ENCODE assay signal across 2 cellular contexts in the genomic region with DNA sequence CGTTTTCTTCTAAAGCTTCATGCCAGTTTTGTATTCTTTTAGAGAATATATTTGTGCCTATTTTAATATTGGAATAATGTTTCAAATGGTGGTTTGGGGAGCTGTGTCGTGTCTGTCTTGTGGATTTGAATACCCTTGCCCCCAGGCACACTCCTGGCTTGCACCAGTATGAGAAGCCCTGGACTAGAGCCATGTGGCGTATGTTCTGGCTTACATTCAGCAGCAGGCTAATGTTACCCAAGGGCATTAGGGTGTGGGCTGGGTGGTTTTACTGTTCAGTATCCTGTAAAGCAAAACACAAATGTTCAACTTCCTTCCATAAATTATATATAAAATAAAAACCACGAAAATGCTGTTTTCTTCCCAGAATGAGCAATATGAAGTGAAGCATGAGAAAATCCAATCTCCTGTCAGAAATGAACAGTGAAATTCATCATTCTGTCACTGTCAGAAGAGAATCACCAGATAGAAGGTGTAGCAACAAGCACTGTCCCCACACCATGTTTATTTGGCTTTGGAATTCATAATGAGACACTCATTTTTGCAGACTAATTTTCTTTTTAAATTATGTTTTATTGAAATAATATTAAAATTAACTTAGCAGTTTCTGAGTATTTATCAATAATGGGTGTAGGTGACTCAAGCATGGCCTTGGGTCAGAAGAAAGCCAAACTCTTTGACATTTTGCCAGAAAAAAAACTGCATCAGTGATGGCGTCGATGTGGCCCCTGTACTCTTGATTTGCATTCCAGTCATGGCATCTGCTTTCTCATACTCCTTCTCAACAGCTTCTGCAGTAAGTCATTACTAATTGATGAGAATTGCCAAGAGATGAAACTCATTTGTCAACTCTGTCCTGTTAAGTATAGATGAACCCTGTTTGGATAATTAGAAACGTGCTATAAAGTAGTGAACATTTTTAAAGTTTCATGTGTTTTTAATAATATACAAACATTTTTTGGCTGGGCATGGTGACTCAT.
TF ChIP-seq lines count a peak whose summit lies in the region.

No MANE protein-coding gene starts in this region.

TF ChIP-seq in IMR-90, 13 proteins besides CTCF, POLR2A, EP300 and RAD21:
- TF ChIP-seq, protein P1, sequence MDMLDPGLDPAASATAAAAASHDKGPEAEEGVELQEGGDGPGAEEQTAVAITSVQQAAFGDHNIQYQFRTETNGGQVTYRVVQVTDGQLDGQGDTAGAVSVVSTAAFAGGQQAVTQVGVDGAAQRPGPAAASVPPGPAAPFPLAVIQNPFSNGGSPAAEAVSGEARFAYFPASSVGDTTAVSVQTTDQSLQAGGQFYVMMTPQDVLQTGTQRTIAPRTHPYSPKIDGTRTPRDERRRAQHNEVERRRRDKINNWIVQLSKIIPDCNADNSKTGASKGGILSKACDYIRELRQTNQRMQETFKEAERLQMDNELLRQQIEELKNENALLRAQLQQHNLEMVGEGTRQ (IDR thresholded peaks at IDR 0.05; ENCODE audit: low read depth, low read length), result no peak
- no peak for TF ChIP-seq MAFK (IDR thresholded peaks at IDR 0.05; ENCODE audit: low read depth, low read length)
- TF ChIP-seq RFX5 (IDR thresholded peaks at IDR 0.05; ENCODE audit: low read depth, low read length), result no peak
- no peak for TF ChIP-seq MXI1 (IDR thresholded peaks at IDR 0.05; ENCODE audit: borderline replicate concordance, low read depth, low read length)
- TF ChIP-seq SMC3 (IDR thresholded peaks at IDR 0.05; ENCODE audit: low read depth, low read length), result no peak
- TF ChIP-seq CHD1 (IDR thresholded peaks at IDR 0.05; ENCODE audit: low read depth, low read length), result no peak
- no peak for TF ChIP-seq FOS (IDR thresholded peaks at IDR 0.05; ENCODE audit: low read depth, low read length)
- TF ChIP-seq NFE2L2 (IDR thresholded peaks at IDR 0.05; ENCODE audit: low read depth, low read length), result no peak
- TF ChIP-seq MAZ (IDR thresholded peaks at IDR 0.05; ENCODE audit: borderline replicate concordance, low read depth, low read length), result no peak
- no peak for TF ChIP-seq CEBPB (IDR thresholded peaks at IDR 0.05; ENCODE audit: low read depth, low read length)
TF ChIP-seq in IMR-90: peak in this region for 0.

TF ChIP-seq in K562, 482 proteins besides CTCF, POLR2A, EP300 and RAD21:
- TF ChIP-seq FOXM1 (IDR thresholded peaks at IDR 0.05; ENCODE audit: low read depth) (no peak), FOXM1 (CRISPR knock-in tag; IDR thresholded peaks at IDR 0.05; ENCODE audit: low read depth) (no peak), MEIS2 (IDR thresholded peaks at IDR 0.05; ENCODE audit: partially characterized antibody) (peak; percentile 68)
- TF ChIP-seq, protein P2, sequence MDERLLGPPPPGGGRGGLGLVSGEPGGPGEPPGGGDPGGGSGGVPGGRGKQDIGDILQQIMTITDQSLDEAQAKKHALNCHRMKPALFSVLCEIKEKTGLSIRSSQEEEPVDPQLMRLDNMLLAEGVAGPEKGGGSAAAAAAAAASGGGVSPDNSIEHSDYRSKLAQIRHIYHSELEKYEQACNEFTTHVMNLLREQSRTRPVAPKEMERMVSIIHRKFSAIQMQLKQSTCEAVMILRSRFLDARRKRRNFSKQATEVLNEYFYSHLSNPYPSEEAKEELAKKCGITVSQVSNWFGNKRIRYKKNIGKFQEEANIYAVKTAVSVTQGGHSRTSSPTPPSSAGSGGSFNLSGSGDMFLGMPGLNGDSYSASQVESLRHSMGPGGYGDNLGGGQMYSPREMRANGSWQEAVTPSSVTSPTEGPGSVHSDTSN (CRISPR knock-in tag; IDR thresholded peaks at IDR 0.05; ENCODE audit: low read depth), result no peak
- TF ChIP-seq, protein P2 (tag; conservative IDR thresholded peaks at IDR 0.05; ENCODE audit: low read depth), result peak; percentile 64; the same call in 1 of the 2 replicates
- TF ChIP-seq, protein P3, sequence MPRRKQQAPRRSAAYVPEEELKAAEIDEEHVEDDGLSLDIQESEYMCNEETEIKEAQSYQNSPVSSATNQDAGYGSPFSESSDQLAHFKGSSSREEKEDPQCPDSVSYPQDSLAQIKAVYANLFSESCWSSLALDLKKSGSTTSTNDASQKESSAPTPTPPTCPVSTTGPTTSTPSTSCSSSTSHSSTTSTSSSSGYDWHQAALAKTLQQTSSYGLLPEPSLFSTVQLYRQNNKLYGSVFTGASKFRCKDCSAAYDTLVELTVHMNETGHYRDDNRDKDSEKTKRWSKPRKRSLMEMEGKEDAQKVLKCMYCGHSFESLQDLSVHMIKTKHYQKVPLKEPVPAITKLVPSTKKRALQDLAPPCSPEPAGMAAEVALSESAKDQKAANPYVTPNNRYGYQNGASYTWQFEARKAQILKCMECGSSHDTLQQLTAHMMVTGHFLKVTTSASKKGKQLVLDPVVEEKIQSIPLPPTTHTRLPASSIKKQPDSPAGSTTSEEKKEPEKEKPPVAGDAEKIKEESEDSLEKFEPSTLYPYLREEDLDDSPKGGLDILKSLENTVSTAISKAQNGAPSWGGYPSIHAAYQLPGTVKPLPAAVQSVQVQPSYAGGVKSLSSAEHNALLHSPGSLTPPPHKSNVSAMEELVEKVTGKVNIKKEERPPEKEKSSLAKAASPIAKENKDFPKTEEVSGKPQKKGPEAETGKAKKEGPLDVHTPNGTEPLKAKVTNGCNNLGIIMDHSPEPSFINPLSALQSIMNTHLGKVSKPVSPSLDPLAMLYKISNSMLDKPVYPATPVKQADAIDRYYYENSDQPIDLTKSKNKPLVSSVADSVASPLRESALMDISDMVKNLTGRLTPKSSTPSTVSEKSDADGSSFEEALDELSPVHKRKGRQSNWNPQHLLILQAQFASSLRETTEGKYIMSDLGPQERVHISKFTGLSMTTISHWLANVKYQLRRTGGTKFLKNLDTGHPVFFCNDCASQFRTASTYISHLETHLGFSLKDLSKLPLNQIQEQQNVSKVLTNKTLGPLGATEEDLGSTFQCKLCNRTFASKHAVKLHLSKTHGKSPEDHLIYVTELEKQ (CRISPR knock-in tag; IDR thresholded peaks at IDR 0.05), result 0 out of 2 replicates have a peak, but pooled peaks have one; percentile 39
- TF ChIP-seq, protein P4, sequence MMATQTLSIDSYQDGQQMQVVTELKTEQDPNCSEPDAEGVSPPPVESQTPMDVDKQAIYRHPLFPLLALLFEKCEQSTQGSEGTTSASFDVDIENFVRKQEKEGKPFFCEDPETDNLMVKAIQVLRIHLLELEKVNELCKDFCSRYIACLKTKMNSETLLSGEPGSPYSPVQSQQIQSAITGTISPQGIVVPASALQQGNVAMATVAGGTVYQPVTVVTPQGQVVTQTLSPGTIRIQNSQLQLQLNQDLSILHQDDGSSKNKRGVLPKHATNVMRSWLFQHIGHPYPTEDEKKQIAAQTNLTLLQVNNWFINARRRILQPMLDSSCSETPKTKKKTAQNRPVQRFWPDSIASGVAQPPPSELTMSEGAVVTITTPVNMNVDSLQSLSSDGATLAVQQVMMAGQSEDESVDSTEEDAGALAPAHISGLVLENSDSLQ (IDR thresholded peaks at IDR 0.05), result peak; percentile 51
TF ChIP-seq in K562: peak in this region for 4.
